ENCODE assay signal across 8 cellular contexts in the genomic region with DNA sequence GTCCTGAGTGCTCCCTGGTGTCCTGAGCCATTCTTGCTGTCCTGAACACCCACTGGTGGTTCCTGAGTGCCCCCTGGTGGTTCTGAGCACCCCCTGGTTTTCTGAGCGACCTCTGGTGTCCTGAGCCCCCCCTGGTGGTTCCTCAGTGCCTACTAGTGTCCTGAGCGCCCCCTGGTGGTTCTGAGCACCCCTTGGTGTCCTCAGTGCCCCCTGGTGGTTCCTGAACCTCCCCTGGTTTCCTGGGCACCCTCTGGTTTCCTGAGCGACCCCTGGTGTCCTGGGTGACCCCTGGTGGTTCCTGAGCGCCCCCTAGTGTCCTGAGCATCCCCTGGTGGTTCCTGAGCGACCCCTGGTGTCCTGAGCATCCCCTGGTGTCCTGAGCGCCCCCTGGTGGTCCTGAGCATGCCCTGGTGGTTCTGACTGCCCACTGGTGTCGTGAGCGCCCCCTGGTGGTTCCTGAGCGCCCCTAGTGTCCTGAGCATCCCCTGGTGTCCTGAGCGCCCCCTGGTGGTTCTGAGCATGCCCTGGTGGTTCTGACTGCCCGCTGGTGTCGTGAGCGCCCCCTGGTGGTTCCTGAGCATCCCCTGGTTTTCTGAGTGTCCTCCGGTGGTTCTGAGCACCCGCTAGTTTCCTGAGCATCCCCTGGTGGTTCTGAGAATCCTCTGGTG.
DNase-seq lines count a peak whose midpoint lies in the region; ATAC-seq and TF ChIP-seq lines count a peak whose summit lies in the region.

No MANE protein-coding gene starts in this region.

- DNase-seq in NCI-H69 (lab: John Stamatoyannopoulos, UW) (peak; percentile 90), Right ventricle myocardium superior (peak; percentile 62), NCI-H345 (lab: John Stamatoyannopoulos, UW) (no peak), NCI-H1092 treated with DMSO at 0.1 percent for 48 hours (lab: John Stamatoyannopoulos, UW) (no peak)
- peak; percentile 79 for DNase-seq in activated T-cell treated with anti-CD3 and anti-CD28 coated beads, Interleukin-2, amount 50 U/mL, for 4 hours
- DNase-seq in stimulated activated CD4-positive, alpha-beta T cell treated with anti-CD3 and anti-CD28 coated beads, Interleukin-4, amount 100 ng/mL, for 4 hours, result peak; percentile 50 to 56

- POLR2A ChIA-PET in HEK293 (lab: Yijun Ruan, JAX), result no interaction called here

- no peak overlapping the region for H3K27ac ChIP-seq in HEK293 (ENCODE audit: extremely low read depth, low read depth, low read length)

- peak; percentile 91 for TF ChIP-seq CTCF in GM12873 (IDR thresholded peaks at IDR 0.05; ENCODE audit: insufficient read depth, low read depth, low read length, missing control alignments)
- no peak; the same call in none of the 2 replicates for TF ChIP-seq CTCF in HEK293 (tag by site-specific recombination; IDR thresholded peaks at IDR 0.05)

- H3K9me3 ChIP-seq in HEK293 (ENCODE audit: control insufficient read depth, insufficient read depth, low read depth, low read length), result no peaks in the 10 kb centered on the region; the same call in 1 of the 2 replicates

- H3K36me3 ChIP-seq in HEK293 (ENCODE audit: control insufficient read depth in 2 of 2, insufficient read depth in 1 of 2, low read length in 2 of 2), result no peaks in the 10 kb centered on the region

- H3K9me3 Mint-ChIP-seq in activated T-cell treated with anti-CD3 and anti-CD28 coated beads, Interleukin-2, amount 50 U/mL, for 4 hours, result peaks cover 3% of the 10 kb centered on the region

- intact Hi-C loops in Right ventricle myocardium superior (cut with DNase I), result no loop called here

- CTCF ChIA-PET in HEK293 (lab: Yijun Ruan, JAX), result interaction anchor here (0.6 to 1.1 kb wide), 5 partner anchors 9 to 466 kb away, joined by 3 to 6 read pairs (median 3); no protein-coding TSS in a partner anchor

- H3K4me3 Mint-ChIP-seq in activated T-cell treated with anti-CD3 and anti-CD28 coated beads, Interleukin-2, amount 50 U/mL, for 4 hours, result no peak overlapping the region

- H3K27me3 Mint-ChIP-seq in activated T-cell treated with anti-CD3 and anti-CD28 coated beads, Interleukin-2, amount 50 U/mL, for 4 hours (ENCODE audit: low read depth), result no peaks in the 10 kb centered on the region

- no peaks in the 10 kb centered on the region for H3K36me3 Mint-ChIP-seq in activated T-cell treated with anti-CD3 and anti-CD28 coated beads, Interleukin-2, amount 50 U/mL, for 4 hours (ENCODE audit: insufficient read depth)

- peaks cover 43% of the 10 kb centered on the region for H3K4me1 Mint-ChIP-seq in activated T-cell treated with anti-CD3 and anti-CD28 coated beads, Interleukin-2, amount 50 U/mL, for 4 hours (ENCODE audit: low read depth)

- ATAC-seq in activated T-cell treated with anti-CD3 and anti-CD28 coated beads, Interleukin-2, amount 50 U/mL, for 4 hours, result peak; percentile 73 to 87
- peak; percentile 68 for ATAC-seq in Right ventricle myocardium superior (ENCODE audit: poor library complexity)

- no peak overlapping the region for H3K4me3 ChIP-seq in HEK293 (ENCODE audit: low read depth, low read length)

- H3K4me1 ChIP-seq in HEK293 (ENCODE audit: control insufficient read depth, insufficient read depth, low read length), result no peaks in the 10 kb centered on the region

TF ChIP-seq in HEK293, 187 proteins besides CTCF, POLR2A, EP300 and RAD21:
- peak; percentile 77 for TF ChIP-seq SETDB1 (IDR thresholded peaks at IDR 0.05; ENCODE audit: insufficient read length, low read length)
- TF ChIP-seq ZBTB17 (tag by site-specific recombination; IDR thresholded peaks at IDR 0.05), result no peak

Comparison
In these comparisons a context has a peak if more than half of its experiments do, and no peak if none do; other contexts are left out.
1. DNase-seq: peak in NCI-H69 (single experiment), activated T-cell treated with anti-CD3 and anti-CD28 coated beads, Interleukin-2, amount 50 U/mL, for 4 hours (single experiment), Right ventricle myocardium superior (single experiment) and stimulated activated CD4-positive, alpha-beta T cell treated with anti-CD3 and anti-CD28 coated beads, Interleukin-4, amount 100 ng/mL, for 4 hours (2 of 2); none in NCI-H345 (single experiment) and NCI-H1092 treated with DMSO at 0.1 percent for 48 hours (single experiment).